ENCODE assay signal across 8 cellular contexts in genomic region chr17:45171338-45172231, GRCh38. TPM values are rescaled to one million over a fixed set of nuclear protein-coding genes. Genes with fewer than 3 reads are reported as not detected.
A peak's percentile ranks its signal among the peaks of the same experiment; 100 is the strongest.
DNase-seq lines count a peak whose midpoint lies in the region; ATAC-seq lines count a peak whose summit lies in the region.

No MANE protein-coding gene starts in this region.

- peak overlapping the region; percentile 60 to 64 for H3K9ac ChIP-seq in mucosa of rectum (ENCODE audit: low read depth in 1 of 2, low read length in 2 of 2)

- DNase-seq in D341Med (ENCODE audit: low spot score): peak; percentile 47
- DNase-seq in NCI-H510A treated with DMSO at 0.1 percent for 48 hours (lab: John Stamatoyannopoulos, UW): peak; percentile 69
- DNase-seq in dermis blood vessel endothelial cell: peak; percentile 12
- no peak for DNase-seq in NCI-H774 (lab: John Stamatoyannopoulos, UW)
- DNase-seq in 8988T: no peak

- H3K9me3 ChIP-seq in mucosa of rectum (ENCODE audit: control insufficient read depth in 2 of 2, low read length in 2 of 2): no peaks in the 10 kb centered on the region

- H3K27ac ChIP-seq in mucosa of rectum (ENCODE audit: low read depth in 2 of 2, low read length in 2 of 2): peak overlapping the region; percentile 87

- ATAC-seq in GM21367 (IDR thresholded peaks at IDR 0.05; ENCODE audit: unreplicated experiment): no peak
- no peak for ATAC-seq in GM19035 (IDR thresholded peaks at IDR 0.05; ENCODE audit: unreplicated experiment)

- no peaks in the 10 kb centered on the region for H3K27me3 ChIP-seq in mucosa of rectum (ENCODE audit: control insufficient read depth in 2 of 2, insufficient read depth in 2 of 2, low read length in 2 of 2)

- H3K4me3 ChIP-seq in mucosa of rectum (ENCODE audit: low read length in 2 of 2): peak overlapping the region; percentile 53 to 66

- no peaks in the 10 kb centered on the region for H3K36me3 ChIP-seq in mucosa of rectum (ENCODE audit: control insufficient read depth in 2 of 2, insufficient read depth in 2 of 2, low read length in 2 of 2)

- H3K4me1 ChIP-seq in mucosa of rectum (ENCODE audit: control insufficient read depth in 2 of 2, insufficient read depth in 2 of 2, low read length in 2 of 2): peaks cover 26 to 30% of the 10 kb centered on the region in 2 donors

RNA-seq across cellular contexts. Expression of gene HEXIM2, which starts 9.9 kb away (rescaled TPM):
- 4.1 and 4.8 TPM in 2 replicates for total RNA-seq in dermis blood vessel endothelial cell

RNA-seq across cellular contexts. Expression of gene HEXIM1, which starts 23.3 kb away (rescaled TPM):
- 7.0 and 11.0 TPM in 2 replicates for total RNA-seq in dermis blood vessel endothelial cell

RNA-seq across cellular contexts. Expression of gene ACBD4, which starts 36.1 kb away (rescaled TPM):
- total RNA-seq in dermis blood vessel endothelial cell: 4.5 and 4.9 TPM in 2 replicates

RNA-seq across cellular contexts. Expression of gene PLCD3, which starts 39.3 kb away (rescaled TPM):
- total RNA-seq in dermis blood vessel endothelial cell: 51.3 and 51.4 TPM in 2 replicates

RNA-seq across cellular contexts. Expression of gene FMNL1, which starts 50.1 kb away (rescaled TPM):
- total RNA-seq in dermis blood vessel endothelial cell: 1.0 and 4.0 TPM in 2 replicates

Comparison
In these comparisons a context has a peak if more than half of its experiments do, and no peak if none do; other contexts are left out.
1. DNase-seq: peak in D341Med (single experiment), NCI-H510A treated with DMSO at 0.1 percent for 48 hours (single experiment) and dermis blood vessel endothelial cell (single experiment); none in NCI-H774 (single experiment) and 8988T (single experiment).